ENCODE assay signal across 29 cellular contexts in genomic region chr5:21615195-21615765, GRCh38.
"Had no signal": no experiment of that assay in that cellular context is flagged by ENCODE, and none has a peak within 500 bp of the region (broad histone marks: within the 10 kb centered on the region; RNA-seq: fewer than 3 reads in every experiment).

No MANE protein-coding gene starts in this region.

- ATAC-seq: activated T-cell treated with anti-CD3 and anti-CD28 coated beads, Interleukin-2, amount 50 U/mL, for 72 hours; body of pancreas; gastrocnemius medialis; left colon; naive thymus-derived CD4-positive, alpha-beta T cell; pancreas; psoas muscle; stimulated activated naive B cell treated with anti-CD40 and anti-IgM and Interleukin-4, amounts not matched to agents 10 μg/mL and 1 μg/mL and 100 μg/mL, for 72 hours had no signal

- FAIRE-seq: keratinocyte, pancreas, small intestine had no signal

- H3K4me1 ChIP-seq: adrenal gland, body of pancreas, colonic mucosa, gastrocnemius medialis, pancreas, psoas muscle, sigmoid colon, stomach, tibial artery had no signal

- H3K27me3 ChIP-seq: adrenal gland, body of pancreas, cardiac muscle cell, colonic mucosa, gastrocnemius medialis, pancreas, sigmoid colon, stomach, tibial artery had no signal

- H3K9me3 ChIP-seq: adrenal gland, body of pancreas, colonic mucosa, gastrocnemius medialis, pancreas, psoas muscle, sigmoid colon, tibial artery had no signal

- H3K36me3 ChIP-seq: adrenal gland, cardiac muscle cell, colonic mucosa, gastrocnemius medialis, pancreas, sigmoid colon, stomach, tibial artery had no signal

- H3K27ac ChIP-seq: adrenal gland, body of pancreas, cardiac muscle cell, colonic mucosa, gastrocnemius medialis, pancreas, psoas muscle, sigmoid colon, stomach, tibial artery had no signal

- H3K4me3 ChIP-seq: adrenal gland, body of pancreas, cardiac muscle cell, colonic mucosa, gastrocnemius medialis, pancreas, psoas muscle, sigmoid colon, stomach, tibial artery had no signal

- DNase-seq: activated CD4-positive, alpha-beta T cell treated with anti-CD3 and anti-CD28 coated beads for 4 hours; activated CD4-positive, alpha-beta T cell treated with anti-CD3 and anti-CD28 coated beads, Interleukin-2, amount 50 U/mL, for 4 hours; activated naive CD4-positive, alpha-beta T cell; activated naive CD8-positive, alpha-beta T cell treated with anti-CD3 and anti-CD28 coated beads for 36 hours; activated T-cell treated with anti-CD3 and anti-CD28 coated beads for 4 hours; activated T-cell treated with anti-CD3 and anti-CD28 coated beads, Interleukin-2, amount 50 U/mL, for 72 hours; adrenal gland; aorta; body of pancreas; cerebellar nuclear complex; colonic mucosa; effector CD8-positive, alpha-beta T cell; gastrocnemius medialis; glutamatergic neuron; left colon; mammary epithelial cell; midbrain; naive thymus-derived CD4-positive, alpha-beta T cell; nucleus accumbens; pancreas; psoas muscle; sigmoid colon; small intestine; stimulated activated CD4-positive, alpha-beta T cell treated with anti-CD3 and anti-CD28 coated beads, Interleukin-1b, Interleukin-23, amount 100 ng/mL, for 48 hours; stimulated activated naive B cell treated with anti-CD40 and anti-IgM and Interleukin-4, amounts not matched to agents 10 μg/mL and 1 μg/mL and 100 μg/mL, for 72 hours; stomach; tibial artery had no signal
